Comparison of ENCODE assay signal across 2 cellular contexts in genomic region chr3:111493276-111493675, GRCh38.
TF ChIP-seq lines count a peak whose summit lies in the region.

No MANE protein-coding gene starts in this region.

TF ChIP-seq in A549, 52 proteins besides CTCF, POLR2A, EP300 and RAD21 (continued from another document):
- TF ChIP-seq ELK1 (IDR thresholded peaks at IDR 0.05; ENCODE audit: low read depth, low read length) = no peak
- no peak for TF ChIP-seq CHD2 (IDR thresholded peaks at IDR 0.05; ENCODE audit: low read length, partially characterized antibody)
- no peak for TF ChIP-seq KDM5A (IDR thresholded peaks at IDR 0.05)
- peak; percentile 39; the same call in 1 of the 2 replicates for TF ChIP-seq REST (IDR thresholded peaks at IDR 0.05)
- no peak for TF ChIP-seq HMGXB4 (CRISPR knock-in tag; IDR thresholded peaks at IDR 0.05; ENCODE audit: borderline replicate concordance)

TF ChIP-seq in HCT116, 20 proteins besides CTCF, POLR2A, EP300 and RAD21:
- peak; percentile 15; the same call in 1 of the 2 replicates for TF ChIP-seq REST (IDR thresholded peaks at IDR 0.05; ENCODE audit: low read depth)
- no peak for TF ChIP-seq ATF3 (IDR thresholded peaks at IDR 0.05)
TF ChIP-seq in HCT116: peak in this region for 1.
